Comparison of ENCODE assay signal across 11 cellular contexts in the genomic region with DNA sequence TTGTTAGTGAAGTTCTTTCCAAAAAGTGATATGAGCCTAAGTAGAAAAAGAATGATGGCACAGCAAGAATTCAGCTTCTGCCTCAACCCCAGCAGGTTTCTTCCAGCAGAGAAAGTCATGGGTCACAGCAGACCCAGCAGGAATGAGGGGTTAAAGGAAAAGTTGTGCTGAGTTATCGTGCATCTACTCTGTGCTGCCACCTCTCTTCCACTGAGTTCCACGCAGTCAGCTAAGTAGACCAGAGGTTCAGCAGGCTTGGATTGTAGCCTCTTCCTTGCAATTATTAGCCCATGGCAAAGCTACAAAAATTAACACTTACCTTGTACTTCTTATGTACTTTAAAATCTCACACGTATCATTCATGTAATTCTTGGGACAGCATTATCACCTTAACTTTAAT.
A peak's percentile ranks its signal among the peaks of the same experiment; 100 is the strongest.
DNase-seq lines count a peak whose midpoint lies in the region; ATAC-seq and TF ChIP-seq lines count a peak whose summit lies in the region.
"Had no signal": no experiment of that assay in that cellular context is flagged by ENCODE, and none has a peak within 500 bp of the region (broad histone marks: within the 10 kb centered on the region; RNA-seq: fewer than 3 reads in every experiment).

No MANE protein-coding gene starts in this region.

- H2AFZ ChIP-seq in OCI-LY7 (ENCODE audit: low read length): no peak overlapping the region

- no peaks in the 10 kb centered on the region for H4K20me1 ChIP-seq in OCI-LY7 (ENCODE audit: insufficient read depth, low read length)

- no peaks in the 10 kb centered on the region for H3K36me3 ChIP-seq in OCI-LY7 (ENCODE audit: insufficient read depth, low read length)

- intact Hi-C loops in OCI-LY7 (cut with micrococcal nuclease; ENCODE audit: unreplicated experiment): no loop called here

- POLR2A ChIA-PET in OCI-LY7 (lab: Charles Lee): interaction anchor here (0.7 kb wide), 1 partner anchor 32 kb away, joined by 3 read pairs; no protein-coding TSS in a partner anchor

- DNase-seq in OCI-LY7 (ENCODE audit: low spot score) (peak; percentile 2), islet precursor cell (peak; percentile 59), SHP77 treated with DMSO at 0.1 percent for 48 hours (lab: John Stamatoyannopoulos, UW) (no peak), NCI-H1436 (lab: John Stamatoyannopoulos, UW) (no peak)
- DNase-seq: NCI-H526 treated with DMSO at 0.1 percent for 48 hours had no signal

- no TSS peak for BruUV-seq in OCI-LY7 (replicated peaks; lab: Mats Ljungman, UMichigan)

- no peak overlapping the region for H3K27ac ChIP-seq in 22Rv1
- H3K27ac ChIP-seq in OCI-LY7 (ENCODE audit: low read depth, low read length, poor library complexity, severe bottlenecking): no peak overlapping the region
- H3K27ac ChIP-seq: HL-60 had no signal

- H3K9me3 ChIP-seq in OCI-LY7 (ENCODE audit: low read length): no peaks in the 10 kb centered on the region

- no peak overlapping the region for H3K4me2 ChIP-seq in OCI-LY7 (ENCODE audit: low read length)

- H3K79me2 ChIP-seq in OCI-LY7 (ENCODE audit: insufficient read depth, low read depth, low read length): no peaks in the 10 kb centered on the region

- no peaks in the 10 kb centered on the region for H3K4me1 ChIP-seq in OCI-LY7 (ENCODE audit: insufficient read depth, low read length, poor library complexity, severe bottlenecking)

- peak; percentile 40 for TF ChIP-seq CTCF in 22Rv1 (IDR thresholded peaks at IDR 0.05)
- peak; percentile 50; the same call in 1 of the 3 replicates for TF ChIP-seq CTCF in GM12872 (IDR thresholded peaks at IDR 0.05; ENCODE audit: insufficient read depth, low read depth, low read length)
- TF ChIP-seq CTCF in OCI-LY7 (conservative IDR thresholded peaks at IDR 0.05; ENCODE audit: low read length): peak; percentile 56

- no peak for ATAC-seq in HG03108 (IDR thresholded peaks at IDR 0.05; ENCODE audit: unreplicated experiment)
- ATAC-seq in HG02588 (IDR thresholded peaks at IDR 0.05; ENCODE audit: unreplicated experiment): no peak
- ATAC-seq: stimulated activated effector memory CD8-positive, alpha-beta T cell treated with anti-CD3 and anti-CD28 coated beads, Interleukin-12 subunit alpha, Interleukin-12 subunit beta, amount 100 ng/mL, for 72 hours had no signal

- no peak overlapping the region for H3K4me3 ChIP-seq in OCI-LY7 (ENCODE audit: low read depth, low read length, poor library complexity, severe bottlenecking)

- CTCF ChIA-PET in OCI-LY7 (lab: Charles Lee; ENCODE audit: unreplicated experiment): no interaction called here

- no peaks in the 10 kb centered on the region for H3K9me2 ChIP-seq in OCI-LY7 (ENCODE audit: insufficient read depth, low read length)

Comparison
In these comparisons a context has a peak if more than half of its experiments do, and no peak if none do; other contexts are left out.
1. DNase-seq: peak in OCI-LY7 (single experiment) and islet precursor cell (single experiment); none in SHP77 treated with DMSO at 0.1 percent for 48 hours (single experiment) and NCI-H1436 (single experiment).
2. Peak in every context shown above with its lines, with median percentiles within 50 percentile points of each other: CTCF ChIP-seq.